In genomic region chr19:18304496-18305312, GRCh38 we compare ENCODE assay signal across 8 cellular contexts. TPM values are rescaled to one million over a fixed set of nuclear protein-coding genes. Genes with fewer than 3 reads are reported as not detected.
A peak's percentile ranks its signal among the peaks of the same experiment; 100 is the strongest.
DNase-seq lines count a peak whose midpoint lies in the region; ATAC-seq, FAIRE-seq and TF ChIP-seq lines count a peak whose summit lies in the region.

No MANE protein-coding gene starts in this region.

- peaks cover 13% of the 10 kb centered on the region; the same call in 1 of the 2 replicates for H3F3A ChIP-seq in SU-DHL-6 (ENCODE audit: insufficient read depth)

- no peaks in the 10 kb centered on the region for H3K79me2 ChIP-seq in SU-DHL-6 (ENCODE audit: insufficient read depth, low read length)

- intact Hi-C loops in cardiac septum (cut with DNase I) (loop anchor here (1.0 kb wide), 1 partner anchor 23 kb away; the partner anchor contains the start of gene JUND), pancreas (cut with DNase I) (no loop called here), tibial artery (cut with DNase I; ENCODE audit: low total_unique reads) (no loop called here)

- FAIRE-seq in pancreas (lab: Jason Lieb, UNC): no peak

- peak; percentile 36 for ATAC-seq in HG03280 (IDR thresholded peaks at IDR 0.05; ENCODE audit: unreplicated experiment)
- peak; percentile 46 to 84 (median 77) for ATAC-seq in pancreas

- TF ChIP-seq CTCF in GM06990 (IDR thresholded peaks at IDR 0.05; ENCODE audit: insufficient read depth, low read length, poor library complexity, severe bottlenecking): no peak
- no peak for TF ChIP-seq CTCF in SU-DHL-6 (IDR thresholded peaks at IDR 0.05; ENCODE audit: insufficient read depth, low read length, poor library complexity, severe bottlenecking)
- TF ChIP-seq CTCF in pancreas (IDR thresholded peaks at IDR 0.05): no peak
- no peak for TF ChIP-seq CTCF in tibial artery (IDR thresholded peaks at IDR 0.05)

- peak overlapping the region; percentile 52 for H3K9ac ChIP-seq in SU-DHL-6 (ENCODE audit: low read length)

- H3K27me3 ChIP-seq in GM06990 (replicated peaks; ENCODE audit: control insufficient read depth, insufficient read depth, low read length) (no peaks in the 10 kb centered on the region), SU-DHL-6 (ENCODE audit: low read length) (no peaks in the 10 kb centered on the region), pancreas (no peaks in the 10 kb centered on the region), tibial artery (no peaks in the 10 kb centered on the region)

- no peaks in the 10 kb centered on the region for H3K4me1 ChIP-seq in pancreas
- H3K4me1 ChIP-seq in tibial artery: peaks cover 15 to 88% (median 82%) of the 10 kb centered on the region in 4 donors

- H3K9me2 ChIP-seq in SU-DHL-6 (replicated peaks; ENCODE audit: insufficient read depth, low read length): no peaks in the 10 kb centered on the region

- H3K4me2 ChIP-seq in SU-DHL-6 (ENCODE audit: low read depth, low read length, poor library complexity, severe bottlenecking): peak overlapping the region; percentile 44

- WGBS in pancreas, 2 donors: 40 to 41% methylated on average over 29 of the region's 29 CpGs

- H3K36me3 ChIP-seq in GM06990 (ENCODE audit: control insufficient read depth, insufficient read depth, low read length) (peaks cover 4% of the 10 kb centered on the region), SU-DHL-6 (ENCODE audit: low read length) (no peaks in the 10 kb centered on the region), pancreas (peaks cover 0 to 8% (median 0%) of the 10 kb centered on the region in 3 donors), tibial artery (peaks cover 0 to 26% (median 13%) of the 10 kb centered on the region in 3 donors)

- H3K4me3 ChIP-seq in GM06990 (replicated peaks; ENCODE audit: low read depth, low read length) (peak overlapping the region; percentile 73), SU-DHL-6 (ENCODE audit: insufficient read depth, low read length, poor library complexity, severe bottlenecking) (no peak overlapping the region), pancreas (peak overlapping the region in 1 of 4 donors; percentile 26), tibial artery (peak overlapping the region; percentile 46 to 62)

- H3K27ac ChIP-seq in SU-DHL-6 (ENCODE audit: low read depth, low read length): peak overlapping the region; percentile 78
- peak overlapping the region; percentile 71 to 91 (median 84) for H3K27ac ChIP-seq in pancreas
- peak overlapping the region; percentile 97 to 100 for H3K27ac ChIP-seq in tibial artery

- H2AFZ ChIP-seq in SU-DHL-6 (ENCODE audit: low read depth, low read length, severe bottlenecking): no peak overlapping the region

- DNase-seq in GM06990 (ENCODE audit: extremely low read depth, insufficient read length): peak; percentile 82
- DNase-seq in activated naive CD8-positive, alpha-beta T cell treated with anti-CD3 and anti-CD28 coated beads, Interleukin-2, amount 50 U/mL, for 16 hours (ENCODE audit: low read depth, low spot score): peak; percentile 64
- DNase-seq in cardiac septum (ENCODE audit: low spot score): peak; percentile 93
- DNase-seq in pancreas: peak; percentile 43 to 73 (median 68)
- DNase-seq in tibial artery: peak; percentile 92 to 97
- DNase-seq in NCI-H187 (lab: John Stamatoyannopoulos, UW): no peak

- H4K20me1 ChIP-seq in SU-DHL-6 (ENCODE audit: low read depth, low read length): no peaks in the 10 kb centered on the region

- H3K9me3 ChIP-seq in SU-DHL-6 (ENCODE audit: insufficient read depth, low read length) (no peaks in the 10 kb centered on the region), pancreas (no peaks in the 10 kb centered on the region), tibial artery (no peaks in the 10 kb centered on the region)

RNA-seq across cellular contexts. Expression of gene LSM4, which starts 18.2 kb away (rescaled TPM):
- total RNA-seq in cardiac septum (83.8 TPM), pancreas (10 to 100 TPM; 16.5 to 39.0 (median 33.4) TPM)
- polyA plus RNA-seq in pancreas: 10 to 100 TPM; 65.9 to 67.9 TPM

RNA-seq across cellular contexts. Expression of gene JUND, which starts 23.3 kb away (rescaled TPM):
- 140 TPM for total RNA-seq in cardiac septum
- total RNA-seq in pancreas: 100 to 1,000 TPM in 5 of 6 donors, 10 to 100 TPM in 1; 86.8 to 181 (median 137) TPM
- 100 to 1,000 TPM; 111 to 128 TPM for polyA plus RNA-seq in pancreas

RNA-seq across cellular contexts. Expression of gene IQCN, which starts 30.5 kb away (rescaled TPM):
- total RNA-seq in cardiac septum (1.1 TPM), pancreas (1 to 10 TPM; 1.0 to 5.6 (median 1.6) TPM)
- polyA plus RNA-seq in pancreas: 10 to 100 TPM; 14.7 to 25.3 TPM

RNA-seq across cellular contexts. Expression of gene PGPEP1, which starts 35.7 kb away (rescaled TPM):
- total RNA-seq in cardiac septum (45.5 TPM), pancreas (10 to 100 TPM; 32.9 to 44.4 (median 37.1) TPM)
- polyA plus RNA-seq in pancreas: 10 to 100 TPM; 10.4 to 20.7 TPM

Comparison
In these comparisons a context has a peak if more than half of its experiments do, and no peak if none do; other contexts are left out.
1. DNase-seq: peak in GM06990 (single experiment), activated naive CD8-positive, alpha-beta T cell treated with anti-CD3 and anti-CD28 coated beads, Interleukin-2, amount 50 U/mL, for 16 hours (single experiment), cardiac septum (single experiment), pancreas (6 of 6) and tibial artery (2 of 2); none in NCI-H187 (0 of 2).
2. Peak in every context shown above with its lines, with median percentiles within 50 percentile points of each other: H3K27ac ChIP-seq.